ENCODE assay signal across 9 cellular contexts in the genomic region with DNA sequence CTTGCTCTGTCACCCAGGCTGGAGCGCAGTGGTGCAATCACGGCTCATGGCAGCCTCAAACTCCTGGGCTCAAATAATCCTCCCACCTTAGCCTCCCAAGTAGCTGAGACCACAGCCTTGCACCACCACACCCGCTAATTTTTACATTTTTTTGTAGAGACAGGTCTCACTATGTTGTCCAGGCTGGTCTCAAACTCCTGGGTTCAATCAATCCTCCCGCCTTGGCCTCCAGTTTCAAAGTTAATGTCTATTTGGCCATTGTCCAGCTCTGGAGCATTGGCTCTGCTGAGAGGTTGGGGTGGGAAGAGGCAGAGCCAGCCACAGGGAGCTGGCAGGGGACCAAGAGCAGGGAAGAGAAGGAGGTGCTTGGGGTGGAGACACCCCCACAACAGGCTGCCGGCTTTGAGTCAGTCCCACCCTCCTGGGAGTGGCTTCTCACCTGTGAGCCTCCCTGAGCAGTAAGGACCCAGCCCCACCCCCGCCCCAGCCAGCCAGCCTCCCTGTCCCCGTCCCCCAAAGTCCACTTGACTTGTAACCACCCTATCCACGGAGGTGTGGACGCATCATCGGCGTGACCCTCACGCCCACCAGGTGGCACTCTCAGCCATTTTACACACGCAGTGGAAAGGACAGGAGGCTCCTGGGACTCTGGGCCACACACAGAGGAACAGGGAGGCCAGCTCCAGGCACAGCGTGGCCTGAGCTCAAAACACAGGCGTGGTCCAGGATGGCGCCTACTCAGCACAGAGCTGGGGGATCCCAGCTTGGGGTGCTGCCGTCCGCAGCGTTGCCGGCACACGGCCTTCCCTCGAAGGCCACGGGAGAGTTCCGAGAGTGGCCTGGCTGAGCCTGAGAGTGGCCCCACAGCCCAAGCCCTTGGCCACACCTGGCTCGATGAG.
A peak's percentile ranks its signal among the peaks of the same experiment; 100 is the strongest.
DNase-seq lines count a peak whose midpoint lies in the region; ATAC-seq, FAIRE-seq and TF ChIP-seq lines count a peak whose summit lies in the region.
"Had no signal": no experiment of that assay in that cellular context is flagged by ENCODE, and none has a peak within 500 bp of the region (broad histone marks: within the 10 kb centered on the region; RNA-seq: fewer than 3 reads in every experiment).

No MANE protein-coding gene starts in this region.

- no peak for ATAC-seq in HG03432 (IDR thresholded peaks at IDR 0.05; ENCODE audit: unreplicated experiment)

- DNase-seq in 8988T: peak; percentile 88
- peak; percentile 53 for DNase-seq in GM18507 (ENCODE audit: extremely low spot score, insufficient read length, low read depth)
- DNase-seq in NCI-H2227 (lab: John Stamatoyannopoulos, UW; ENCODE audit: unreplicated experiment): peak; percentile 84
- DNase-seq in activated CD4-positive, alpha-beta T cell treated with anti-CD3 and anti-CD28 coated beads for 1 hour: peak; percentile 36
- peak; percentile 80 for DNase-seq in choroid plexus epithelial cell (ENCODE audit: low read depth)
- DNase-seq in left kidney (ENCODE audit: low read depth, low spot score): peak; percentile 92
- DNase-seq in stimulated activated CD4-positive, alpha-beta T cell treated with anti-CD3 and anti-CD28 coated beads, Interleukin-4, amount 100 ng/mL, for 4 hours: peak; percentile 36 to 50

- peak; percentile 79 for TF ChIP-seq CTCF in choroid plexus epithelial cell (conservative IDR thresholded peaks at IDR 0.05; ENCODE audit: low read depth, low read length)

- peak; percentile 58 for FAIRE-seq in GM18507 (lab: Jason Lieb, UNC)

- H3K4me3 ChIP-seq in choroid plexus epithelial cell (ENCODE audit: low read depth, low read length): no peak overlapping the region
- H3K4me3 ChIP-seq: skin epidermis had no signal

Comparison
In these comparisons a context has a peak if more than half of its experiments do, and no peak if none do; other contexts are left out.
1. DNase-seq: peak in every context shown above with its lines; median percentile 92 in left kidney; 88 in 8988T; 84 in NCI-H2227; 80 in choroid plexus epithelial cell; 53 in GM18507; 43 in stimulated activated CD4-positive, alpha-beta T cell treated with anti-CD3 and anti-CD28 coated beads, Interleukin-4, amount 100 ng/mL, for 4 hours; 36 in activated CD4-positive, alpha-beta T cell treated with anti-CD3 and anti-CD28 coated beads for 1 hour.